Comparison of ENCODE assay signal across 25 cellular contexts in the genomic region with DNA sequence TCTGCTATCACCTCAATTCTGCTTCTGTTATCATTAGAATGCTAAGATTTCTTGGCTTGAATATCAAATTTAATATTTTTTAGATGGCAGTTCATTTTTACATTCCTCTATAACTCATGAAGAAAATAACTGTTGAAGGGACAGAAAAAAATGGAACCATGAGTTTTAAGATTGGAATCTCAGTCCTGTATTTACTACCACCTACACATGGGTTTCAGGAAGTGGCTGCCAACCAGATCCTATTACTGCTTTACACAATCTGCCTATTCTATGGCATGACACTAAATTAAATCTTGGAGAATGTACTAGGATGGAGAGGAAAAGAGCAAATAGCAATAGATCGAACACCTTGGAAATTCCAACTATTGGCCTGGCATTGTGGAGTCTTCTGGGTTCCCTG.
DNase-seq lines count a peak whose midpoint lies in the region; ATAC-seq, FAIRE-seq and TF ChIP-seq lines count a peak whose summit lies in the region.
"Had no signal": no experiment of that assay in that cellular context is flagged by ENCODE, and none has a peak within 500 bp of the region (broad histone marks: within the 10 kb centered on the region; RNA-seq: fewer than 3 reads in every experiment).

No MANE protein-coding gene starts in this region.

- H3K4me1 ChIP-seq in A549 (no peaks in the 10 kb centered on the region), HCT116 (ENCODE audit: control insufficient read depth in 1 of 2, insufficient read depth in 2 of 2, low read length in 2 of 2) (no peaks in the 10 kb centered on the region), astrocyte (ENCODE audit: insufficient read depth, low read length) (peaks cover 3% of the 10 kb centered on the region), neutrophil (ENCODE audit: control insufficient read depth in 1 of 2, insufficient read depth in 1 of 2, low read depth in 1 of 2, low read length in 1 of 2) (peaks cover 27 to 33% of the 10 kb centered on the region in 2 experiments)
- H3K4me1 ChIP-seq: SJSA1 had no signal

- H3K4me2 ChIP-seq in A549, result no peak overlapping the region
- no peak overlapping the region for H3K4me2 ChIP-seq in HCT116 (ENCODE audit: low read length)
- H3K4me2 ChIP-seq in astrocyte (ENCODE audit: low read length), result peak overlapping the region; percentile 17

- no peaks in the 10 kb centered on the region for H3K9me3 ChIP-seq in A549
- H3K9me3 ChIP-seq in HCT116 (ENCODE audit: control insufficient read depth in 1 of 2, insufficient read depth in 1 of 2, low read depth in 1 of 2, low read length in 2 of 2), result no peaks in the 10 kb centered on the region
- no peaks in the 10 kb centered on the region for H3K9me3 ChIP-seq in astrocyte (ENCODE audit: insufficient read depth, low read depth, low read length)
- no peaks in the 10 kb centered on the region for H3K9me3 ChIP-seq in neutrophil
- H3K9me3 ChIP-seq: SJSA1, thyroid gland had no signal

- 66% methylated on average over 1 of the region's 1 CpG for WGBS in A549 (ENCODE audit: missing lambda C conversion rate)

- no peaks in the 10 kb centered on the region for H4K20me1 ChIP-seq in HCT116 (ENCODE audit: insufficient read depth)
- H4K20me1 ChIP-seq in astrocyte (ENCODE audit: insufficient read depth, low read length), result no peaks in the 10 kb centered on the region

- peaks cover 10% of the 10 kb centered on the region for H3K4me1 Mint-ChIP-seq in astrocyte (ENCODE audit: low read depth, unreplicated experiment)

- BruUV-seq in HCT116 (replicated peaks; lab: Mats Ljungman, UMichigan), result no TSS peak

- CTCF ChIA-PET in A549 (lab: Yijun Ruan, JAX), result interaction anchor here (0.5 to 1.2 kb wide), 3 partner anchors 36 to 251 kb away, joined by 3 to 4 read pairs (median 3); no protein-coding TSS in a partner anchor
- CTCF ChIA-PET in HCT116 (lab: Charles Lee), result no interaction called here

- no peaks in the 10 kb centered on the region for H3K27me3 Mint-ChIP-seq in astrocyte (ENCODE audit: low read depth, unreplicated experiment)
- H3K27me3 Mint-ChIP-seq: activated T-helper 17 cell treated with anti-CD3 and anti-CD28 coated beads, Interleukin-2, amount 50 U/mL, for 72 hours; CD4-positive, alpha-beta memory T cell had no signal

- no peak for TF ChIP-seq EP300 in A549 (IDR thresholded peaks at IDR 0.05)

- H3K9ac ChIP-seq in HCT116 (ENCODE audit: low read length), result no peak overlapping the region
- H3K9ac ChIP-seq in astrocyte (ENCODE audit: low read length), result no peak overlapping the region

- H3K36me3 ChIP-seq in HCT116 (ENCODE audit: control insufficient read depth in 1 of 2, insufficient read depth in 2 of 2, low read length in 2 of 2) (no peaks in the 10 kb centered on the region), astrocyte (ENCODE audit: insufficient read depth, low read length) (no peaks in the 10 kb centered on the region), neutrophil (no peaks in the 10 kb centered on the region)
- H3K36me3 ChIP-seq: SJSA1, thyroid gland had no signal

- H3K27ac ChIP-seq in A549 (no peak overlapping the region), HCT116 (ENCODE audit: low read depth, low read length) (no peak overlapping the region), astrocyte (ENCODE audit: low read depth, low read length) (no peak overlapping the region), neutrophil (peak overlapping the region; percentile 77)
- H3K27ac ChIP-seq: SJSA1 had no signal

- H3K27ac Mint-ChIP-seq in astrocyte (ENCODE audit: unreplicated experiment), result no peak overlapping the region
- H3K27ac Mint-ChIP-seq: activated T-helper 17 cell treated with anti-CD3 and anti-CD28 coated beads, Interleukin-2, amount 50 U/mL, for 72 hours; CD4-positive, alpha-beta memory T cell; natural killer cell treated with Interleukin-12 subunit alpha and Interleukin-12 subunit beta and Interleukin-15 and Interleukin-18, amount 100 ng/mL, for 72 hours; stimulated activated effector memory CD8-positive, alpha-beta T cell treated with anti-CD3 and anti-CD28 coated beads, Interleukin-12 subunit alpha, Interleukin-12 subunit beta, amount 100 ng/mL, for 72 hours had no signal

- H3K79me2 ChIP-seq in HCT116 (ENCODE audit: insufficient read depth, low read length) (no peaks in the 10 kb centered on the region), astrocyte (ENCODE audit: insufficient read depth, low read length) (no peaks in the 10 kb centered on the region)

- intact Hi-C loops in HCT116 (cut with micrococcal nuclease), result no loop called here

- no peaks in the 10 kb centered on the region for H3K27me3 ChIP-seq in HCT116 (ENCODE audit: insufficient read depth, low read length)
- H3K27me3 ChIP-seq in astrocyte (ENCODE audit: insufficient read depth, low read length), result no peaks in the 10 kb centered on the region
- H3K27me3 ChIP-seq in neutrophil, result no peaks in the 10 kb centered on the region
- H3K27me3 ChIP-seq: SJSA1, thyroid gland had no signal

- H2AFZ ChIP-seq in HCT116 (ENCODE audit: low read depth, low read length, poor library complexity, severe bottlenecking) (peak overlapping the region; percentile 43), astrocyte (ENCODE audit: low read depth, low read length) (no peak overlapping the region)

- TF ChIP-seq CTCF in A549 (IDR thresholded peaks at IDR 0.05), result no peak
- TF ChIP-seq CTCF in HCT116 (IDR thresholded peaks at IDR 0.05 in 2 of 3, conservative IDR thresholded peaks at IDR 0.05 in 1 of 3; ENCODE audit: borderline replicate concordance in 1 of 3, insufficient read depth in 1 of 3, low read depth in 2 of 3, low read length in 2 of 3), result no peak
- TF ChIP-seq CTCF in astrocyte (IDR thresholded peaks at IDR 0.05; ENCODE audit: insufficient read depth, low read depth, low read length), result no peak
- no peak for TF ChIP-seq CTCF in neutrophil (IDR thresholded peaks at IDR 0.05)

- no peaks in the 10 kb centered on the region for H3K9me3 Mint-ChIP-seq in astrocyte (ENCODE audit: unreplicated experiment)
- H3K9me3 Mint-ChIP-seq: CD4-positive, alpha-beta memory T cell; natural killer cell treated with Interleukin-12 subunit alpha and Interleukin-12 subunit beta and Interleukin-15 and Interleukin-18, amount 100 ng/mL, for 72 hours; stimulated activated effector memory CD8-positive, alpha-beta T cell treated with anti-CD3 and anti-CD28 coated beads, Interleukin-12 subunit alpha, Interleukin-12 subunit beta, amount 100 ng/mL, for 72 hours had no signal

- ATAC-seq in A549 (no peak), HCT116 (no peak), HG03354 (IDR thresholded peaks at IDR 0.05; ENCODE audit: poor library complexity, severe bottlenecking, unreplicated experiment) (no peak), GM19328 (IDR thresholded peaks at IDR 0.05; ENCODE audit: unreplicated experiment) (no peak)
- ATAC-seq: activated T-helper 17 cell treated with anti-CD3 and anti-CD28 coated beads, Interleukin-2, amount 50 U/mL, for 72 hours; natural killer cell treated with Interleukin-12 subunit alpha and Interleukin-12 subunit beta and Interleukin-15 and Interleukin-18, amount 100 ng/mL, for 72 hours; stimulated activated effector memory CD8-positive, alpha-beta T cell treated with anti-CD3 and anti-CD28 coated beads, Interleukin-12 subunit alpha, Interleukin-12 subunit beta, amount 100 ng/mL, for 72 hours had no signal

- DNase-seq in A549 (ENCODE audit: low read depth in 1 of 2, low spot score in 1 of 2) (no peak), HCT116 (ENCODE audit: low read depth, low spot score) (no peak), astrocyte (ENCODE audit: low read depth) (peak; percentile 33), NCI-H82 (lab: John Stamatoyannopoulos, UW) (no peak), occipital lobe (lab: John Stamatoyannopoulos, UW) (no peak)
- DNase-seq: activated CD4-positive, CD25-positive, alpha-beta regulatory T cell treated with anti-CD3 and anti-CD28 coated beads, Interleukin-2, amount 50 U/mL, for 72 hours; CD4-positive, alpha-beta memory T cell; DMS79 treated with DMSO at 0.1 percent for 48 hours; effector memory CD4-positive, alpha-beta T cell; H7; hypothalamus; KG1; mesendoderm; NCI-H1048; NCI-H526; stimulated activated CD4-positive, alpha-beta T cell treated with anti-CD3 and anti-CD28 coated beads, Interleukin-15, amount 100 ng/mL, for 24 hours; T-helper 9 cell; thyroid gland had no signal

- FAIRE-seq in A549 (lab: Jason Lieb, UNC) (peak; percentile 43), astrocyte (lab: Jason Lieb, UNC) (no peak)

- POLR2A ChIA-PET in A549 (lab: Yijun Ruan, JAX) (no interaction called here), HCT116 (lab: Charles Lee) (interaction anchor here (1.7 kb wide), 1 partner anchor 141 kb away, joined by 4 read pairs; a partner anchor contains a TSS)

- RAD21 ChIA-PET in HCT116 (lab: Charles Lee; ENCODE audit: low non-redundant PET in 1 of 2, low total read pairs in 2 of 2, uncharacterized antibody in 2 of 2, unreplicated experiment in 2 of 2), result no interaction called here

- TF ChIP-seq RAD21 in A549 (conservative IDR thresholded peaks at IDR 0.05 in 1 of 2, IDR thresholded peaks at IDR 0.05 in 1 of 2) (no peak), HCT116 (IDR thresholded peaks at IDR 0.05; ENCODE audit: low read depth) (no peak)

- 0 out of 2 replicates have a peak, but pooled peaks cover 3% of the 10 kb centered on the region for H3K9me2 ChIP-seq in HCT116 (ENCODE audit: insufficient read depth)

- TF ChIP-seq POLR2A in A549 (IDR thresholded peaks at IDR 0.05; ENCODE audit: low read length) (no peak), HCT116 (IDR thresholded peaks at IDR 0.05; ENCODE audit: borderline replicate concordance, extremely low read depth, insufficient read depth, insufficient read length) (no peak)

- no peaks in the 10 kb centered on the region for H3K36me3 Mint-ChIP-seq in astrocyte (ENCODE audit: low read depth, unreplicated experiment)
- H3K36me3 Mint-ChIP-seq: CD4-positive, alpha-beta memory T cell; natural killer cell treated with Interleukin-12 subunit alpha and Interleukin-12 subunit beta and Interleukin-15 and Interleukin-18, amount 100 ng/mL, for 72 hours; stimulated activated effector memory CD8-positive, alpha-beta T cell treated with anti-CD3 and anti-CD28 coated beads, Interleukin-12 subunit alpha, Interleukin-12 subunit beta, amount 100 ng/mL, for 72 hours had no signal

- H3K4me3 ChIP-seq in A549, result no peak overlapping the region
- H3K4me3 ChIP-seq in HCT116 (replicated peaks in 1 of 2; ENCODE audit: low read depth in 1 of 2, low read length in 2 of 2), result no peak overlapping the region
- no peak overlapping the region for H3K4me3 ChIP-seq in astrocyte (ENCODE audit: insufficient read depth, low read depth, low read length)
- no peak overlapping the region for H3K4me3 ChIP-seq in neutrophil (ENCODE audit: low read depth in 1 of 2, low read length in 1 of 2)
- H3K4me3 ChIP-seq: SJSA1, thyroid gland had no signal

- no peak overlapping the region for H3K4me3 Mint-ChIP-seq in astrocyte (ENCODE audit: unreplicated experiment)
- H3K4me3 Mint-ChIP-seq: activated T-helper 17 cell treated with anti-CD3 and anti-CD28 coated beads, Interleukin-2, amount 50 U/mL, for 72 hours; CD4-positive, alpha-beta memory T cell; natural killer cell treated with Interleukin-12 subunit alpha and Interleukin-12 subunit beta and Interleukin-15 and Interleukin-18, amount 100 ng/mL, for 72 hours; stimulated activated effector memory CD8-positive, alpha-beta T cell treated with anti-CD3 and anti-CD28 coated beads, Interleukin-12 subunit alpha, Interleukin-12 subunit beta, amount 100 ng/mL, for 72 hours had no signal

TF ChIP-seq in A549, 52 proteins besides CTCF, POLR2A, EP300 and RAD21 (continues in another document):
- no peak for TF ChIP-seq NPAS2 (CRISPR knock-in tag; IDR thresholded peaks at IDR 0.05; ENCODE audit: borderline replicate concordance)
